9 cellular contexts compared by ENCODE assay signal in genomic region chr2:72846171-72847095, GRCh38.
A peak's percentile ranks its signal among the peaks of the same experiment; 100 is the strongest.
DNase-seq lines count a peak whose midpoint lies in the region; ATAC-seq lines count a peak whose summit lies in the region.
"Had no signal": no experiment of that assay in that cellular context is flagged by ENCODE, and none has a peak within 500 bp of the region (broad histone marks: within the 10 kb centered on the region; RNA-seq: fewer than 3 reads in every experiment).

No MANE protein-coding gene starts in this region.

- H3K4me1 Mint-ChIP-seq in stimulated activated naive CD8-positive, alpha-beta T cell treated with anti-CD3 and anti-CD28 coated beads, Interleukin-15, amount 100 ng/mL, for 72 hours, result no peaks in the 10 kb centered on the region

- no peak for DNase-seq in stimulated activated naive CD8-positive, alpha-beta T cell treated with anti-CD3 and anti-CD28 coated beads, Interleukin-15, amount 100 ng/mL, for 72 hours
- DNase-seq in stimulated activated naive CD8-positive, alpha-beta T cell treated with anti-CD3 and anti-CD28 coated beads, Interleukin-15, Interleukin-2, amounts not matched to agents 100 U/mL and 50 U/mL, for 24 hours, result no peak
- DNase-seq in iPS-NIHi11 (ENCODE audit: low spot score) (no peak), NAMALWA (ENCODE audit: low spot score) (no peak), globus pallidus (ENCODE audit: low spot score) (no peak)
- DNase-seq: EL had no signal

- no peak overlapping the region for H3K27ac Mint-ChIP-seq in stimulated activated naive CD8-positive, alpha-beta T cell treated with anti-CD3 and anti-CD28 coated beads, Interleukin-15, amount 100 ng/mL, for 72 hours

- H3K27me3 Mint-ChIP-seq in stimulated activated naive CD8-positive, alpha-beta T cell treated with anti-CD3 and anti-CD28 coated beads, Interleukin-15, amount 100 ng/mL, for 72 hours, result peaks cover 19% of the 10 kb centered on the region

- ATAC-seq in stimulated activated naive CD8-positive, alpha-beta T cell treated with anti-CD3 and anti-CD28 coated beads, Interleukin-15, amount 100 ng/mL, for 72 hours, result peak; percentile 48
- ATAC-seq in stimulated activated naive CD8-positive, alpha-beta T cell treated with anti-CD3 and anti-CD28 coated beads, Interleukin-15, Interleukin-2, amounts not matched to agents 100 U/mL and 50 U/mL, for 24 hours, result no peak
- ATAC-seq in HG02623 (IDR thresholded peaks at IDR 0.05; ENCODE audit: unreplicated experiment), result peak; percentile 91
- peak; percentile 93 for ATAC-seq in HG03457 (IDR thresholded peaks at IDR 0.05; ENCODE audit: unreplicated experiment)
- ATAC-seq in GM21360 (IDR thresholded peaks at IDR 0.05; ENCODE audit: unreplicated experiment), result no peak

- no peak overlapping the region for H3K4me3 Mint-ChIP-seq in stimulated activated naive CD8-positive, alpha-beta T cell treated with anti-CD3 and anti-CD28 coated beads, Interleukin-15, amount 100 ng/mL, for 72 hours

- no peaks in the 10 kb centered on the region for H3K9me3 Mint-ChIP-seq in stimulated activated naive CD8-positive, alpha-beta T cell treated with anti-CD3 and anti-CD28 coated beads, Interleukin-15, amount 100 ng/mL, for 72 hours

Comparison
In these comparisons a context has a peak if more than half of its experiments do, and no peak if none do; other contexts are left out.
1. ATAC-seq: peak in stimulated activated naive CD8-positive, alpha-beta T cell treated with anti-CD3 and anti-CD28 coated beads, Interleukin-15, amount 100 ng/mL, for 72 hours (single experiment), HG02623 (single experiment) and HG03457 (single experiment); none in stimulated activated naive CD8-positive, alpha-beta T cell treated with anti-CD3 and anti-CD28 coated beads, Interleukin-15, Interleukin-2, amounts not matched to agents 100 U/mL and 50 U/mL, for 24 hours (single experiment) and GM21360 (single experiment).